8 cellular contexts compared by ENCODE assay signal in genomic region chr17:31096106-31096436, GRCh38. TPM values are rescaled to one million over a fixed set of nuclear protein-coding genes. Genes with fewer than 3 reads are reported as not detected.
DNase-seq lines count a peak whose midpoint lies in the region; ATAC-seq and TF ChIP-seq lines count a peak whose summit lies in the region.

No MANE protein-coding gene starts in this region.

- no peak for TF ChIP-seq CTCF in kidney epithelial cell (IDR thresholded peaks at IDR 0.05; ENCODE audit: insufficient read depth, low read length, poor library complexity, severe bottlenecking)
- no peak for TF ChIP-seq CTCF in tibial artery (IDR thresholded peaks at IDR 0.05)

- no peaks in the 10 kb centered on the region for H3K9me3 ChIP-seq in tibial artery

- H3K9me3 Mint-ChIP-seq in activated T-cell treated with anti-CD3 and anti-CD28 coated beads, Interleukin-2, amount 50 U/mL, for 72 hours = no peaks in the 10 kb centered on the region
- no peaks in the 10 kb centered on the region for H3K9me3 Mint-ChIP-seq in activated naive CD8-positive, alpha-beta T cell (ENCODE audit: low read depth)

- peak overlapping the region; percentile 91 to 98 for H3K4me3 Mint-ChIP-seq in activated T-cell treated with anti-CD3 and anti-CD28 coated beads, Interleukin-2, amount 50 U/mL, for 72 hours
- H3K4me3 Mint-ChIP-seq in activated naive CD8-positive, alpha-beta T cell = peak overlapping the region; percentile 97

- DNase-seq in activated T-cell treated with anti-CD3 and anti-CD28 coated beads, Interleukin-2, amount 50 U/mL, for 72 hours = no peak
- no peak for DNase-seq in activated T-cell treated with anti-CD3 and anti-CD28 coated beads, Interleukin-2, amount 50 U/mL, for 1 hour
- DNase-seq in kidney epithelial cell (ENCODE audit: low read depth) (no peak), tibial artery (no peak), NCI-H2081 (lab: John Stamatoyannopoulos, UW) (no peak), NCI-H1436 (lab: John Stamatoyannopoulos, UW) (no peak), CD1c-positive myeloid dendritic cell (ENCODE audit: extremely low spot score) (no peak)

- H3K4me3 ChIP-seq in kidney epithelial cell (ENCODE audit: low read depth, low read length) = peak overlapping the region; percentile 94
- H3K4me3 ChIP-seq in tibial artery = peak overlapping the region; percentile 66 to 99

- peak overlapping the region; percentile 93 to 99 for H3K27ac ChIP-seq in tibial artery

- peaks cover 0 to 14% (median 4%) of the 10 kb centered on the region in 4 donors for H3K4me1 ChIP-seq in tibial artery

- no peaks in the 10 kb centered on the region for H3K27me3 ChIP-seq in kidney epithelial cell (ENCODE audit: control insufficient read depth, insufficient read depth, low read length)
- H3K27me3 ChIP-seq in tibial artery = no peaks in the 10 kb centered on the region

- intact Hi-C loops in tibial artery (cut with DNase I; ENCODE audit: low total_unique reads) = no loop called here

- no peaks in the 10 kb centered on the region for H3K36me3 Mint-ChIP-seq in activated T-cell treated with anti-CD3 and anti-CD28 coated beads, Interleukin-2, amount 50 U/mL, for 72 hours (ENCODE audit: insufficient read depth in 2 of 2)
- H3K36me3 Mint-ChIP-seq in activated naive CD8-positive, alpha-beta T cell = no peaks in the 10 kb centered on the region

- no peaks in the 10 kb centered on the region for H3K27me3 Mint-ChIP-seq in activated T-cell treated with anti-CD3 and anti-CD28 coated beads, Interleukin-2, amount 50 U/mL, for 72 hours (ENCODE audit: low read depth)
- H3K27me3 Mint-ChIP-seq in activated naive CD8-positive, alpha-beta T cell = no peaks in the 10 kb centered on the region

- ATAC-seq in activated T-cell treated with anti-CD3 and anti-CD28 coated beads, Interleukin-2, amount 50 U/mL, for 72 hours (replicated peaks in 1 of 2) = no peak

- peaks cover 12% of the 10 kb centered on the region for H3K4me1 Mint-ChIP-seq in activated T-cell treated with anti-CD3 and anti-CD28 coated beads, Interleukin-2, amount 50 U/mL, for 72 hours (ENCODE audit: low read depth)
- H3K4me1 Mint-ChIP-seq in activated naive CD8-positive, alpha-beta T cell (ENCODE audit: low read depth) = peaks cover 15% of the 10 kb centered on the region

- H3K36me3 ChIP-seq in kidney epithelial cell (ENCODE audit: control insufficient read depth, insufficient read depth, low read length) = no peaks in the 10 kb centered on the region
- no peaks in the 10 kb centered on the region for H3K36me3 ChIP-seq in tibial artery

- peak overlapping the region; percentile 80 for H3K27ac Mint-ChIP-seq in activated T-cell treated with anti-CD3 and anti-CD28 coated beads, Interleukin-2, amount 50 U/mL, for 72 hours
- H3K27ac Mint-ChIP-seq in activated naive CD8-positive, alpha-beta T cell = peak overlapping the region; percentile 90

RNA-seq across cellular contexts. Expression of gene NF1, which starts 1.3 kb away (rescaled TPM):
- total RNA-seq in activated T-cell treated with anti-CD3 and anti-CD28 coated beads, Interleukin-2, amount 50 U/mL, for 72 hours = 10 to 100 TPM; 26.4 to 26.9 TPM
- 39.0 and 49.6 TPM in 2 replicates for total RNA-seq in kidney epithelial cell
